ENCODE assay signal across 6 cellular contexts in genomic region chr9:33711418-33711817, GRCh38.
A peak's percentile ranks its signal among the peaks of the same experiment; 100 is the strongest.
DNase-seq lines count a peak whose midpoint lies in the region; ATAC-seq, FAIRE-seq and TF ChIP-seq lines count a peak whose summit lies in the region.
"Not testable (repeated sequence)": the region's sequence is repeated elsewhere in the genome, so short reads cannot be mapped to it uniquely, and the experiment has no call there.

No MANE protein-coding gene starts in this region.

- TF ChIP-seq EP300 in HepG2 (IDR thresholded peaks at IDR 0.05; ENCODE audit: low read depth in 2 of 2, low read length in 2 of 2); HepG2 (CRISPR knock-in tag; IDR thresholded peaks at IDR 0.05; ENCODE audit: borderline replicate concordance): not testable (repeated sequence)

- CTCF ChIA-PET in endothelial cell of umbilical vein (lab: Charles Lee); HepG2 (lab: Yijun Ruan, JAX; ENCODE audit: low intra/inter-chr PET ratio, low total read pairs): not testable (repeated sequence)

- H3K4me1 Mint-ChIP-seq in activated naive CD8-positive, alpha-beta T cell treated with anti-CD3 and anti-CD28 coated beads, Interleukin-2, amount 50 U/mL, for 24 hours, result not testable (repeated sequence)

- dilution Hi-C loops in endothelial cell of umbilical vein (cut with MboI; ENCODE audit: extremely low pct_ligation_motif_present, low sequenced_read_pairs), result not testable (repeated sequence)

- H4K20me1 ChIP-seq in endothelial cell of umbilical vein (replicated peaks; ENCODE audit: control insufficient read depth, extremely low read depth, insufficient read depth, low read length); HepG2 (ENCODE audit: insufficient read depth, low read length): not testable (repeated sequence)

- ATAC-seq in activated naive CD8-positive, alpha-beta T cell treated with anti-CD3 and anti-CD28 coated beads, Interleukin-2, amount 50 U/mL, for 24 hours, result peak; percentile 76
- not testable (repeated sequence) for ATAC-seq in HepG2

- peak overlapping the region; percentile 48 for H3K27ac Mint-ChIP-seq in activated naive CD8-positive, alpha-beta T cell treated with anti-CD3 and anti-CD28 coated beads, Interleukin-2, amount 50 U/mL, for 24 hours

- not testable (repeated sequence) for H3K4me2 ChIP-seq in endothelial cell of umbilical vein (ENCODE audit: insufficient read depth, low read length); HepG2 (ENCODE audit: low read depth, low read length)

- H3K4me1 ChIP-seq in endothelial cell of umbilical vein (ENCODE audit: control insufficient read depth, extremely low read depth, insufficient read depth, low read length); HepG2 (ENCODE audit: insufficient read depth, low read length): not testable (repeated sequence)

- not testable (repeated sequence) for H3K79me2 ChIP-seq in endothelial cell of umbilical vein (ENCODE audit: control insufficient read depth, insufficient read depth, low read length); HepG2 (ENCODE audit: insufficient read depth, low read length)

- not testable (repeated sequence) for BruUV-seq in endothelial cell of umbilical vein (replicated peaks; lab: Mats Ljungman, UMichigan); HepG2 (replicated peaks; lab: Mats Ljungman, UMichigan)

- 0% methylated on average over 1 of the region's 1 CpG for WGBS in HepG2 (ENCODE audit: low lambda C conversion rate)

- not testable (repeated sequence) for H3K9me1 ChIP-seq in endothelial cell of umbilical vein (replicated peaks; ENCODE audit: control insufficient read depth, extremely low read depth, insufficient read depth, low read length)

- H3K9ac ChIP-seq in endothelial cell of umbilical vein (replicated peaks; ENCODE audit: extremely low read depth, insufficient read depth, low read length); HepG2 (ENCODE audit: insufficient read depth, low read depth, low read length): not testable (repeated sequence)

- H2AFZ ChIP-seq in endothelial cell of umbilical vein (ENCODE audit: low read depth, low read length); HepG2 (ENCODE audit: low read length): not testable (repeated sequence)

- not testable (repeated sequence) for TF ChIP-seq RAD21 in HepG2 (CRISPR knock-in tag; IDR thresholded peaks at IDR 0.05)

- H3K36me3 ChIP-seq in endothelial cell of umbilical vein (ENCODE audit: control insufficient read depth in 2 of 2, extremely low read depth in 1 of 2, insufficient read depth in 2 of 2, low read length in 2 of 2); HepG2 (replicated peaks in 1 of 2; ENCODE audit: control insufficient read depth in 1 of 2, insufficient read depth in 2 of 2, low read length in 2 of 2): not testable (repeated sequence)

- TF ChIP-seq CTCF in endothelial cell of umbilical vein (IDR thresholded peaks at IDR 0.05; ENCODE audit: extremely low read depth in 1 of 2, insufficient read depth in 1 of 2, low read depth in 1 of 2, low read length in 2 of 2); HepG2 (CRISPR knock-in tag; IDR thresholded peaks at IDR 0.05): not testable (repeated sequence)

- not testable (repeated sequence) for H3K36me3 Mint-ChIP-seq in activated naive CD8-positive, alpha-beta T cell treated with anti-CD3 and anti-CD28 coated beads, Interleukin-2, amount 50 U/mL, for 24 hours (ENCODE audit: low read depth)

- H3K27ac ChIP-seq in endothelial cell of umbilical vein (ENCODE audit: insufficient read depth, low read depth, low read length); HepG2 (ENCODE audit: extremely low read length, insufficient read depth, low read length): not testable (repeated sequence)

- POLR2A ChIA-PET in endothelial cell of umbilical vein (lab: Charles Lee); HepG2 (lab: Yijun Ruan, JAX): not testable (repeated sequence)

- peak; percentile 8 for DNase-seq in DMS 273 (lab: John Stamatoyannopoulos, UW; ENCODE audit: unreplicated experiment)
- peak; percentile 15 for DNase-seq in NCI-H1105 treated with DMSO at 0.1 percent for 48 hours (lab: John Stamatoyannopoulos, UW)
- DNase-seq in NCI-H748 (lab: John Stamatoyannopoulos, UW; ENCODE audit: unreplicated experiment), result peak; percentile 65
- DNase-seq in activated naive CD8-positive, alpha-beta T cell treated with anti-CD3 and anti-CD28 coated beads, Interleukin-2, amount 50 U/mL, for 24 hours, result peak; percentile 26
- not testable (repeated sequence) for DNase-seq in endothelial cell of umbilical vein (ENCODE audit: low read depth, low spot score); HepG2 (ENCODE audit: low spot score)

- FAIRE-seq in endothelial cell of umbilical vein (lab: Jason Lieb, UNC), result peak; percentile 8
- FAIRE-seq in HepG2 (lab: Jason Lieb, UNC), result not testable (repeated sequence)

- not testable (repeated sequence) for H3K4me3 ChIP-seq in endothelial cell of umbilical vein (replicated peaks in 1 of 3; ENCODE audit: insufficient read depth in 1 of 3, low read depth in 1 of 3, low read length in 3 of 3); HepG2 (replicated peaks in 1 of 3; ENCODE audit: insufficient read depth in 1 of 3, low read depth in 2 of 3, low read length in 3 of 3)

- H3K27me3 Mint-ChIP-seq in activated naive CD8-positive, alpha-beta T cell treated with anti-CD3 and anti-CD28 coated beads, Interleukin-2, amount 50 U/mL, for 24 hours, result peaks cover 14% of the 10 kb centered on the region

- in situ Hi-C loops in HepG2 (cut with HindIII; ENCODE audit: extremely low pct_ligation_motif_present, low pct_unique_long_range_greater_than_20kb), result not testable (repeated sequence)

- intact Hi-C loops in endothelial cell of umbilical vein (cut with micrococcal nuclease); HepG2 (cut with micrococcal nuclease; ENCODE audit: unreplicated experiment): not testable (repeated sequence)

- peak overlapping the region; percentile 3 for H3K4me3 Mint-ChIP-seq in activated naive CD8-positive, alpha-beta T cell treated with anti-CD3 and anti-CD28 coated beads, Interleukin-2, amount 50 U/mL, for 24 hours

- not testable (repeated sequence) for H3K9me3 ChIP-seq in endothelial cell of umbilical vein (replicated peaks; ENCODE audit: control insufficient read depth, insufficient read depth, low read length); HepG2 (ENCODE audit: low read length)

- peaks cover 10 to 12% of the 10 kb centered on the region in 2 experiments for H3K27me3 ChIP-seq in endothelial cell of umbilical vein (ENCODE audit: control insufficient read depth in 2 of 2, insufficient read depth in 2 of 2, low read length in 2 of 2)
- not testable (repeated sequence) for H3K27me3 ChIP-seq in HepG2 (ENCODE audit: control insufficient read depth in 1 of 2, insufficient read depth in 2 of 2, low read length in 2 of 2)

- H3K9me3 Mint-ChIP-seq in activated naive CD8-positive, alpha-beta T cell treated with anti-CD3 and anti-CD28 coated beads, Interleukin-2, amount 50 U/mL, for 24 hours, result not testable (repeated sequence)

- not testable (repeated sequence) for TF ChIP-seq POLR2A in endothelial cell of umbilical vein (IDR thresholded peaks at IDR 0.05; ENCODE audit: low read depth, low read length); HepG2 (IDR thresholded peaks at IDR 0.05; ENCODE audit: insufficient read depth in 1 of 2, low read depth in 2 of 2, low read length in 2 of 2)

TF ChIP-seq in HepG2, 621 proteins besides CTCF, POLR2A, EP300 and RAD21:
- peak; percentile 22; the same call in 1 of the 2 replicates for TF ChIP-seq RFX1 (IDR thresholded peaks at IDR 0.05)
